ENCODE assay signal across 11 cellular contexts in genomic region chr2:9099341-9099751, GRCh38.
DNase-seq lines count a peak whose midpoint lies in the region; ATAC-seq and TF ChIP-seq lines count a peak whose summit lies in the region.
"Had no signal": no experiment of that assay in that cellular context is flagged by ENCODE, and none has a peak within 500 bp of the region (broad histone marks: within the 10 kb centered on the region; RNA-seq: fewer than 3 reads in every experiment).

No MANE protein-coding gene starts in this region.

- no peak for TF ChIP-seq POLR2A in vagina (IDR thresholded peaks at IDR 0.05)

- ATAC-seq in GM18909 (IDR thresholded peaks at IDR 0.05; ENCODE audit: poor library complexity, unreplicated experiment), result peak; percentile 68
- ATAC-seq in HG03175 (IDR thresholded peaks at IDR 0.05; ENCODE audit: unreplicated experiment), result peak; percentile 70

- H3K9me3 ChIP-seq in vagina, result no peaks in the 10 kb centered on the region
- H3K9me3 ChIP-seq: suprapubic skin had no signal

- no peak overlapping the region for H3K27ac ChIP-seq in vagina
- H3K27ac ChIP-seq: suprapubic skin had no signal

- TF ChIP-seq CTCF in choroid plexus epithelial cell (conservative IDR thresholded peaks at IDR 0.05; ENCODE audit: low read depth, low read length), result no peak
- no peak for TF ChIP-seq CTCF in vagina (IDR thresholded peaks at IDR 0.05)

- peaks cover 11% of the 10 kb centered on the region for H3K4me1 ChIP-seq in vagina

- H3K4me3 ChIP-seq in choroid plexus epithelial cell (ENCODE audit: low read depth, low read length) (no peak overlapping the region), vagina (no peak overlapping the region)
- H3K4me3 ChIP-seq: lung, suprapubic skin had no signal

- intact Hi-C loops in vagina (cut with DNase I), result no loop called here

- H3K27me3 ChIP-seq in vagina, result no peaks in the 10 kb centered on the region
- H3K27me3 ChIP-seq: suprapubic skin had no signal

- DNase-seq in A172 (ENCODE audit: low spot score) (peak; percentile 29), choroid plexus epithelial cell (ENCODE audit: low read depth) (peak; percentile 83), NCI-H345 treated with DMSO at 0.1 percent for 48 hours (lab: John Stamatoyannopoulos, UW; ENCODE audit: unreplicated experiment) (no peak), vagina (ENCODE audit: extremely low spot score in 2 of 2) (no peak), NCI-H1436 treated with DMSO at 0.1 percent for 48 hours (lab: John Stamatoyannopoulos, UW) (no peak), activated gamma-delta T cell treated with Interleukin-2 at 50 U/mL for 16 hours (no peak)
- DNase-seq: NCI-H1048 had no signal

- no peaks in the 10 kb centered on the region for H3K36me3 ChIP-seq in vagina
- H3K36me3 ChIP-seq: suprapubic skin had no signal

Comparison
In these comparisons a context has a peak if more than half of its experiments do, and no peak if none do; other contexts are left out.
1. DNase-seq: peak in A172 (single experiment) and choroid plexus epithelial cell (single experiment); none in NCI-H345 treated with DMSO at 0.1 percent for 48 hours (single experiment), vagina (0 of 2), NCI-H1436 treated with DMSO at 0.1 percent for 48 hours (single experiment) and activated gamma-delta T cell treated with Interleukin-2 at 50 U/mL for 16 hours (single experiment).